7 cellular contexts compared by ENCODE assay signal in genomic region chr5:6745706-6746217, GRCh38. TPM values are rescaled to one million over a fixed set of nuclear protein-coding genes. Genes with fewer than 3 reads are reported as not detected.
DNase-seq lines count a peak whose midpoint lies in the region; ATAC-seq, FAIRE-seq and TF ChIP-seq lines count a peak whose summit lies in the region.

No MANE protein-coding gene starts in this region.

- peak; percentile 97 for TF ChIP-seq CTCF in PC-3 (conservative IDR thresholded peaks at IDR 0.05; ENCODE audit: low read depth, low read length)

- H3F3A ChIP-seq in PC-3 (ENCODE audit: low read length, unreplicated experiment) = no peaks in the 10 kb centered on the region

- CTCF ChIA-PET in PC-3 (lab: Charles Lee) = interaction anchor here (0.6 to 1.2 kb wide), 3 partner anchors 112 to 170 kb away, joined by 3 to 4 read pairs (median 4); no protein-coding TSS in a partner anchor

- H3K79me2 ChIP-seq in PC-3 (ENCODE audit: low read length) = peaks cover 53% of the 10 kb centered on the region

- DNase-seq in DMS153 treated with DMSO at 0.1 percent for 48 hours (lab: John Stamatoyannopoulos, UW; ENCODE audit: unreplicated experiment) = peak; percentile 90
- DNase-seq in GM19239 (ENCODE audit: insufficient read length, low spot score) = no peak
- peak; percentile 87 for DNase-seq in PC-3
- peak; percentile 31 to 36 (median 32) for DNase-seq in effector memory CD8-positive, alpha-beta T cell
- DNase-seq in middle frontal gyrus (ENCODE audit: extremely low spot score, low spot score) = peak; percentile 51
- DNase-seq in NCI-H128 (lab: John Stamatoyannopoulos, UW; ENCODE audit: unreplicated experiment) = no peak

- no peaks in the 10 kb centered on the region for H3K27me3 ChIP-seq in PC-3 (ENCODE audit: low read length)

- peaks cover 30% of the 10 kb centered on the region for H4K20me1 ChIP-seq in PC-3 (ENCODE audit: low read length)

- H3K36me3 ChIP-seq in PC-3 (ENCODE audit: low read depth, low read length) = peaks cover 82% of the 10 kb centered on the region

- H2AFZ ChIP-seq in PC-3 (ENCODE audit: low read length) = no peak overlapping the region

- no peak overlapping the region for H3K4me3 ChIP-seq in PC-3 (ENCODE audit: low read length)

- H3K4me3 Mint-ChIP-seq in effector memory CD8-positive, alpha-beta T cell = no peak overlapping the region

- H3K9me3 ChIP-seq in PC-3 (ENCODE audit: low read length) = no peaks in the 10 kb centered on the region

- H3K9me3 Mint-ChIP-seq in effector memory CD8-positive, alpha-beta T cell = no peaks in the 10 kb centered on the region

- H3K4me1 ChIP-seq in PC-3 (ENCODE audit: insufficient read depth, low read length) = peaks cover 5% of the 10 kb centered on the region

- no peak overlapping the region for H3K27ac ChIP-seq in PC-3 (ENCODE audit: low read length)

- POLR2A ChIA-PET in PC-3 (lab: Charles Lee; ENCODE audit: unreplicated experiment) = interaction anchor here (0.6 to 0.7 kb wide), 2 partner anchors 9 to 133 kb away, joined by 3 read pairs; no protein-coding TSS in a partner anchor

- H3K36me3 Mint-ChIP-seq in effector memory CD8-positive, alpha-beta T cell (ENCODE audit: insufficient read depth) = peaks cover 67% of the 10 kb centered on the region

- ATAC-seq in HG03565 (IDR thresholded peaks at IDR 0.05; ENCODE audit: unreplicated experiment) (peak; percentile 85), PC-3 (peak; percentile 83)
- peak; percentile 77 for ATAC-seq in effector memory CD8-positive, alpha-beta T cell (replicated peaks)

- H3K9me2 ChIP-seq in PC-3 (replicated peaks; ENCODE audit: low read length) = no peaks in the 10 kb centered on the region

- H3K4me1 Mint-ChIP-seq in effector memory CD8-positive, alpha-beta T cell (ENCODE audit: low read depth in 2 of 2) = peaks cover 15 to 16% of the 10 kb centered on the region in 2 donors

- peak; percentile 44 for FAIRE-seq in GM19239 (lab: Jason Lieb, UNC)

- intact Hi-C loops in PC-3 (cut with micrococcal nuclease) = loop anchor here (1.0 to 10.0 kb wide), 4 partner anchors 33 to 371 kb away; partner anchors contain the start of genes MED10, NSUN2, SRD5A1 and TENT4A

- no peak overlapping the region for H3K9ac ChIP-seq in PC-3 (ENCODE audit: low read length)

- no peak overlapping the region for H3K27ac Mint-ChIP-seq in effector memory CD8-positive, alpha-beta T cell

- 0 out of 2 replicates have a peak overlapping the region, but pooled peaks have one; percentile 6 for H3K4me2 ChIP-seq in PC-3 (ENCODE audit: low read length)

- no TSS peak for BruUV-seq in PC-3 (replicated peaks; lab: Mats Ljungman, UMichigan)

- no peaks in the 10 kb centered on the region for H3K27me3 Mint-ChIP-seq in effector memory CD8-positive, alpha-beta T cell

RNA-seq across cellular contexts. Expression of gene TENT4A, which starts 32.5 kb away (rescaled TPM):
- 39.3 and 42.4 TPM in 2 replicates for total RNA-seq in PC-3 (2014; rRNA removed)

Comparison
In these comparisons a context has a peak if more than half of its experiments do, and no peak if none do; other contexts are left out.
1. DNase-seq: peak in DMS153 treated with DMSO at 0.1 percent for 48 hours (single experiment), PC-3 (single experiment), effector memory CD8-positive, alpha-beta T cell (3 of 3) and middle frontal gyrus (single experiment); none in GM19239 (single experiment) and NCI-H128 (single experiment).
2. Peak in every context shown above with its lines, with median percentiles within 50 percentile points of each other: ATAC-seq.